In genomic region chr4:121823505-121824170, GRCh38 we compare ENCODE assay signal across 1 cellular context.
A peak's percentile ranks its signal among the peaks of the same experiment; 100 is the strongest.
TF ChIP-seq lines count a peak whose summit lies in the region.

Gene CCNA2, minus strand, starts transcription at chr4:121823883. Its CDS starts 255 bp downstream, at chr4:121823628.

TF ChIP-seq in HepG2, 621 proteins besides CTCF, POLR2A, EP300 and RAD21 (continued from another document and continues in another):
- no peak for TF ChIP-seq RFX1 (IDR thresholded peaks at IDR 0.05)
- TF ChIP-seq GPBP1L1 (CRISPR knock-in tag; IDR thresholded peaks at IDR 0.05) = no peak
- peak; percentile 36; the same call in 1 of the 2 replicates for TF ChIP-seq PRDM15 (CRISPR knock-in tag; IDR thresholded peaks at IDR 0.05)
- no peak; the same call in 1 of the 2 replicates for TF ChIP-seq ZNF292 (CRISPR knock-in tag; IDR thresholded peaks at IDR 0.05; ENCODE audit: borderline replicate concordance, low read depth)
- TF ChIP-seq ARHGAP35 (CRISPR knock-in tag; IDR thresholded peaks at IDR 0.05; ENCODE audit: borderline replicate concordance) = peak; percentile 87; the same call in 1 of the 2 replicates
- TF ChIP-seq TCF12 (IDR thresholded peaks at IDR 0.05) = no peak
- TF ChIP-seq TCF12 (CRISPR knock-in tag; IDR thresholded peaks at IDR 0.05) = no peak
- no peak for TF ChIP-seq GABPA (IDR thresholded peaks at IDR 0.05; ENCODE audit: low read depth, low read length)
- peak; percentile 55 for TF ChIP-seq GABPA (CRISPR knock-in tag; IDR thresholded peaks at IDR 0.05; ENCODE audit: low read depth)
- no peak for TF ChIP-seq ZNF12 (CRISPR knock-in tag; IDR thresholded peaks at IDR 0.05)
- no peak; the same call in 1 of the 2 replicates for TF ChIP-seq IRX3 (CRISPR knock-in tag; IDR thresholded peaks at IDR 0.05; ENCODE audit: borderline replicate concordance, low read depth)
- peak; percentile 48; the same call in 1 of the 2 replicates for TF ChIP-seq FOXC1 (CRISPR knock-in tag; IDR thresholded peaks at IDR 0.05; ENCODE audit: borderline replicate concordance)
- TF ChIP-seq FOXP1 (IDR thresholded peaks at IDR 0.05) = no peak
- peak; percentile 17; the same call in 1 of the 2 replicates for TF ChIP-seq FOXP1 (CRISPR knock-in tag; IDR thresholded peaks at IDR 0.05)
- no peak for TF ChIP-seq ZSCAN22 (CRISPR knock-in tag; IDR thresholded peaks at IDR 0.05)
- TF ChIP-seq ZNF724P (CRISPR knock-in tag; IDR thresholded peaks at IDR 0.05; ENCODE audit: borderline replicate concordance) = peak; percentile 46; the same call in 1 of the 2 replicates
- no peak for TF ChIP-seq ZNF33A (CRISPR knock-in tag; IDR thresholded peaks at IDR 0.05; ENCODE audit: borderline replicate concordance)
- TF ChIP-seq DBP (CRISPR knock-in tag; IDR thresholded peaks at IDR 0.05; ENCODE audit: not compliant biosample characterization) = no peak
- 0 out of 2 replicates have a peak, but pooled peaks have one; percentile 20 for TF ChIP-seq ZNF224 (CRISPR knock-in tag; IDR thresholded peaks at IDR 0.05)
- TF ChIP-seq ZFP82 (CRISPR knock-in tag; IDR thresholded peaks at IDR 0.05; ENCODE audit: borderline replicate concordance) = no peak
- TF ChIP-seq ATRX (CRISPR knock-in tag; IDR thresholded peaks at IDR 0.05; ENCODE audit: borderline replicate concordance) = no peak
- peak; percentile 94 for TF ChIP-seq KDM5A (IDR thresholded peaks at IDR 0.05; ENCODE audit: borderline replicate concordance, low read length)
- no peak for TF ChIP-seq ZFP36L2 (CRISPR knock-in tag; IDR thresholded peaks at IDR 0.05)
- TF ChIP-seq MBNL3 (CRISPR knock-in tag; conservative IDR thresholded peaks at IDR 0.05) = no peak
- peak; percentile 70 for TF ChIP-seq FOXP4 (CRISPR knock-in tag; IDR thresholded peaks at IDR 0.05)
- TF ChIP-seq LBX2 (CRISPR knock-in tag; IDR thresholded peaks at IDR 0.05; ENCODE audit: borderline replicate concordance) = 0 out of 2 replicates have a peak, but pooled peaks have one; percentile 43
- 0 out of 4 replicates have a peak, but pooled peaks of 1 of the 2 experiments have one; percentile 66 for TF ChIP-seq HMGXB4 (CRISPR knock-in tag; IDR thresholded peaks at IDR 0.05; ENCODE audit: borderline replicate concordance in 1 of 2, low read depth in 1 of 2)
- TF ChIP-seq NPAS2 (CRISPR knock-in tag; IDR thresholded peaks at IDR 0.05; ENCODE audit: borderline replicate concordance) = no peak
- no peak for TF ChIP-seq EZH2 (conservative IDR thresholded peaks at IDR 0.05; ENCODE audit: low read depth, low read length)
- peak; percentile 54; the same call in 1 of the 2 replicates for TF ChIP-seq RXRB (CRISPR knock-in tag; IDR thresholded peaks at IDR 0.05; ENCODE audit: borderline replicate concordance)
- peak; percentile 81 for TF ChIP-seq POLR2AphosphoS5 (IDR thresholded peaks at IDR 0.05; ENCODE audit: low read depth, low read length)
- TF ChIP-seq KDM1A (CRISPR knock-in tag; IDR thresholded peaks at IDR 0.05) = no peak
- peak; percentile 74 for TF ChIP-seq XRCC5 (optimal IDR thresholded peaks at IDR 0.05; ENCODE audit: low read length)
- TF ChIP-seq CBX1 (IDR thresholded peaks at IDR 0.05; ENCODE audit: low read depth) = peak; percentile 46
- TF ChIP-seq HIC2 (CRISPR knock-in tag; IDR thresholded peaks at IDR 0.05; ENCODE audit: low read depth) = no peak; the same call in 1 of the 2 replicates
- no peak for TF ChIP-seq ZNF484 (CRISPR knock-in tag; IDR thresholded peaks at IDR 0.05; ENCODE audit: borderline replicate concordance, low read depth)
- peak; percentile 94 for TF ChIP-seq E2F5 (CRISPR knock-in tag; conservative IDR thresholded peaks at IDR 0.05)
- TF ChIP-seq ZNF276 (CRISPR knock-in tag; IDR thresholded peaks at IDR 0.05; ENCODE audit: low read depth) = no peak
- no peak for TF ChIP-seq HHEX (CRISPR knock-in tag; IDR thresholded peaks at IDR 0.05)
- TF ChIP-seq ZSCAN25 (CRISPR knock-in tag; IDR thresholded peaks at IDR 0.05) = peak; percentile 76; the same call in 1 of the 2 replicates
- peak; percentile 86; the same call in 1 of the 2 replicates for TF ChIP-seq ZFP91 (CRISPR knock-in tag; IDR thresholded peaks at IDR 0.05; ENCODE audit: borderline replicate concordance)
- TF ChIP-seq ZNF567 (CRISPR knock-in tag; IDR thresholded peaks at IDR 0.05; ENCODE audit: borderline replicate concordance) = 0 out of 2 replicates have a peak, but pooled peaks have one; percentile 44
- no peak for TF ChIP-seq ZBTB33 (CRISPR knock-in tag; IDR thresholded peaks at IDR 0.05)
